In genomic region chr16:49127103-49127502, GRCh38 we compare ENCODE assay signal across 20 cellular contexts.
DNase-seq lines count a peak whose midpoint lies in the region; ATAC-seq and TF ChIP-seq lines count a peak whose summit lies in the region.
"Had no signal": no experiment of that assay in that cellular context is flagged by ENCODE, and none has a peak within 500 bp of the region (broad histone marks: within the 10 kb centered on the region; RNA-seq: fewer than 3 reads in every experiment).

No MANE protein-coding gene starts in this region.

- H3K27me3 ChIP-seq in A673 (replicated peaks; ENCODE audit: insufficient read depth, low read depth, low read length, poor library complexity), result no peaks in the 10 kb centered on the region
- no peaks in the 10 kb centered on the region for H3K27me3 ChIP-seq in hepatocyte
- H3K27me3 ChIP-seq: brain microvascular endothelial cell, left lung, ovary had no signal

- intact Hi-C loops in A673 (cut with micrococcal nuclease; ENCODE audit: unreplicated experiment), result no loop called here

- CTCF ChIA-PET in A673 (lab: Charles Lee), result no interaction called here

- 65% methylated on average over 1 of the region's 1 CpG for WGBS in hepatocyte (ENCODE audit: low lambda C conversion rate, missing lambda C conversion rate)

- DNase-seq in A673 (ENCODE audit: low spot score), result peak; percentile 5
- DNase-seq in RPMI8226, result peak; percentile 18
- DNase-seq in hepatocyte (ENCODE audit: low spot score), result peak; percentile 31
- no peak for DNase-seq in NCI-H2081 treated with DMSO at 0.1 percent for 48 hours (lab: John Stamatoyannopoulos, UW)
- DNase-seq: activated B cell treated with CpG ODN at 0.5 μM for 24 hours; brain microvascular endothelial cell; CD8-positive, alpha-beta T cell; cortex of kidney; GOT3; left lung; NCI-H2227 treated with DMSO at 0.1 percent for 48 hours; ovary; stimulated activated CD4-positive, alpha-beta T cell treated with anti-CD3 and anti-CD28 coated beads, Interleukin-4, amount 100 ng/mL, for 1 hour; T-cell had no signal

- POLR2A ChIA-PET in A673 (lab: Charles Lee; ENCODE audit: low non-redundant PET), result no interaction called here

- H4K20me1 ChIP-seq in hepatocyte (ENCODE audit: insufficient read depth, poor library complexity, severe bottlenecking), result no peaks in the 10 kb centered on the region

- H3K36me3 ChIP-seq in A673 (ENCODE audit: insufficient read depth, low read length, poor library complexity, severe bottlenecking) (no peaks in the 10 kb centered on the region), hepatocyte (replicated peaks; ENCODE audit: insufficient read depth, low read depth) (no peaks in the 10 kb centered on the region)
- H3K36me3 ChIP-seq: brain microvascular endothelial cell, left lung, ovary had no signal

- no peak for TF ChIP-seq RAD21 in Ishikawa (IDR thresholded peaks at IDR 0.05; ENCODE audit: low read depth)

- H3K4me1 ChIP-seq in A673 (ENCODE audit: insufficient read depth, low read length, poor library complexity, severe bottlenecking) (no peaks in the 10 kb centered on the region), hepatocyte (ENCODE audit: insufficient read depth) (no peaks in the 10 kb centered on the region)
- H3K4me1 ChIP-seq: left lung had no signal

- no peak for TF ChIP-seq CTCF in A673 (conservative IDR thresholded peaks at IDR 0.05; ENCODE audit: low read depth, low read length)
- no peak for TF ChIP-seq CTCF in hepatocyte (IDR thresholded peaks at IDR 0.05; ENCODE audit: poor library complexity)

- H3K79me2 ChIP-seq in hepatocyte, result no peaks in the 10 kb centered on the region

- no peak for ATAC-seq in HG03159 (IDR thresholded peaks at IDR 0.05; ENCODE audit: unreplicated experiment)
- ATAC-seq in HG03095 (IDR thresholded peaks at IDR 0.05; ENCODE audit: unreplicated experiment), result no peak
- ATAC-seq in HG02588 (IDR thresholded peaks at IDR 0.05; ENCODE audit: unreplicated experiment), result no peak
- ATAC-seq: CD8-positive, alpha-beta T cell; left lung; T-cell had no signal

- H3K27ac ChIP-seq in A673 (ENCODE audit: low read depth, low read length, poor library complexity, severe bottlenecking) (no peak overlapping the region), hepatocyte (no peak overlapping the region)
- H3K27ac ChIP-seq: brain microvascular endothelial cell, HL-60, KMS-11, left lung, ovary had no signal

- no peak overlapping the region for H2AFZ ChIP-seq in hepatocyte

- H3K9me3 ChIP-seq in A673 (ENCODE audit: low read depth, low read length, poor library complexity, severe bottlenecking) (no peaks in the 10 kb centered on the region), hepatocyte (ENCODE audit: low read depth) (no peaks in the 10 kb centered on the region)
- H3K9me3 ChIP-seq: left lung, ovary had no signal

- no TSS peak for BruUV-seq in A673 (replicated peaks; lab: Mats Ljungman, UMichigan)

- no peaks in the 10 kb centered on the region for H3K9me2 ChIP-seq in hepatocyte (replicated peaks; ENCODE audit: insufficient read depth)

- H3K4me2 ChIP-seq in hepatocyte, result no peak overlapping the region
- H3K4me2 ChIP-seq: KMS-11 had no signal

- TF ChIP-seq EP300 in Ishikawa (IDR thresholded peaks at IDR 0.05; ENCODE audit: borderline replicate concordance), result no peak

- no peak overlapping the region for H3K4me3 ChIP-seq in A673 (ENCODE audit: low read depth, low read length, poor library complexity, severe bottlenecking)
- H3K4me3 ChIP-seq in hepatocyte, result no peak overlapping the region
- H3K4me3 ChIP-seq: left lung, ovary had no signal

TF ChIP-seq in Ishikawa, 13 proteins besides CTCF, POLR2A, EP300 and RAD21:
- TF ChIP-seq CEBPB (IDR thresholded peaks at IDR 0.05) (no peak), REST (IDR thresholded peaks at IDR 0.05; ENCODE audit: low read depth) (peak; percentile 88)
